ENCODE assay signal across 8 cellular contexts in genomic region chr6:100176321-100176950, GRCh38.
DNase-seq lines count a peak whose midpoint lies in the region; ATAC-seq, FAIRE-seq and TF ChIP-seq lines count a peak whose summit lies in the region.

No MANE protein-coding gene starts in this region.

- H3K23ac ChIP-seq in H1 (ENCODE audit: insufficient read length), result no peak overlapping the region

- WGBS in H1 (ENCODE audit: extremely low coverage in 1 of 2, insufficient coverage in 1 of 2, insufficient read length in 1 of 2, insufficient replicate concordance in 2 of 2, low coverage in 1 of 2, low lambda C conversion rate in 2 of 2, missing lambda C conversion rate in 1 of 2), 2 experiments, result 65% methylated on average over 6 of the region's 6 CpGs; no CpG with 5 or more reads in 1 of the 2 experiments

- H2BK20ac ChIP-seq in H1 (ENCODE audit: low read length), result no peak overlapping the region

- POLR2A ChIA-PET in H1 (lab: Charles Lee; ENCODE audit: partially characterized antibody), result interaction anchor here (0.6 kb wide), 1 partner anchor 710 kb away, joined by 4 read pairs; no protein-coding TSS in a partner anchor

- no peak overlapping the region for H4K8ac ChIP-seq in H1 (ENCODE audit: extremely low read depth, insufficient read depth, low read length)

- H3K4me1 ChIP-seq in H1 (replicated peaks in 1 of 4; ENCODE audit: control insufficient read depth in 3 of 4, insufficient read depth in 4 of 4, low read length in 3 of 4), result peaks cover 2 to 11% (median 5%) of the 10 kb centered on the region in 4 experiments; a peak in 5 of 7 replicates

- TF ChIP-seq EP300 in H1 (IDR thresholded peaks at IDR 0.05; ENCODE audit: borderline replicate concordance in 1 of 2, low read depth in 2 of 2, low read length in 2 of 2), result no peak

- DNase-seq in GM06990 (ENCODE audit: extremely low read depth, insufficient read length), result no peak
- DNase-seq in NCI-H1694 (lab: John Stamatoyannopoulos, UW), result peak; percentile 7
- no peak for DNase-seq in H1 (ENCODE audit: low read depth in 1 of 2, low spot score in 2 of 2)
- no peak for DNase-seq in omental fat pad (ENCODE audit: low spot score)
- no peak for DNase-seq in NCI-H1930 (lab: John Stamatoyannopoulos, UW)
- no peak for DNase-seq in T-helper 9 cell

- H3K9ac ChIP-seq in H1 (replicated peaks in 1 of 4; ENCODE audit: extremely low read depth in 1 of 4, low read depth in 3 of 4, low read length in 3 of 4), result no peak overlapping the region

- no peaks in the 10 kb centered on the region for H3K27me3 ChIP-seq in GM06990 (replicated peaks; ENCODE audit: control insufficient read depth, insufficient read depth, low read length)
- peaks cover 0 to 1% (median 0%) of the 10 kb centered on the region in 4 experiments; a peak in 1 of 7 replicates for H3K27me3 ChIP-seq in H1 (replicated peaks in 1 of 4; ENCODE audit: control insufficient read depth in 3 of 4, extremely low read depth in 1 of 4, insufficient read depth in 3 of 4, low read length in 3 of 4)

- no peak overlapping the region for H3K56ac ChIP-seq in H1 (replicated peaks; ENCODE audit: insufficient read length, low read depth, low read length)

- ATAC-seq in omental fat pad (ENCODE audit: low FRiP score) (peak; percentile 11), GM21367 (IDR thresholded peaks at IDR 0.05; ENCODE audit: unreplicated experiment) (no peak), GM19463 (IDR thresholded peaks at IDR 0.05; ENCODE audit: unreplicated experiment) (no peak)

- peak; percentile 43 to 45 for TF ChIP-seq RAD21 in H1 (IDR thresholded peaks at IDR 0.05 in 1 of 2, conservative IDR thresholded peaks at IDR 0.05 in 1 of 2; ENCODE audit: low read depth in 2 of 2, low read length in 2 of 2)

- H2AK5ac ChIP-seq in H1 (ENCODE audit: low read depth, low read length), result no peak overlapping the region

- H3K36me3 ChIP-seq in GM06990 (ENCODE audit: control insufficient read depth, insufficient read depth, low read length) (no peaks in the 10 kb centered on the region), H1 (ENCODE audit: control insufficient read depth in 2 of 4, insufficient read depth in 4 of 4, low read length in 3 of 4) (no peaks in the 10 kb centered on the region)

- H4K91ac ChIP-seq in H1 (replicated peaks; ENCODE audit: insufficient read length, low read length), result no peak overlapping the region

- CTCF ChIA-PET in H1 (lab: Charles Lee; ENCODE audit: partially characterized antibody), result interaction anchor here (0.5 to 2.6 kb wide), 27 partner anchors 11 to 1045 kb away, joined by 3 to 14 read pairs (median 4); no protein-coding TSS in a partner anchor

- no peak overlapping the region for H4K5ac ChIP-seq in H1 (ENCODE audit: insufficient read length, low read depth, low read length)

- no peaks in the 10 kb centered on the region; the same call in 1 of the 2 replicates for H3K23me2 ChIP-seq in H1 (ENCODE audit: low read depth, low read length)

- peak overlapping the region; percentile 65; the same call in 1 of the 2 replicates for H2BK15ac ChIP-seq in H1 (ENCODE audit: low read length)

- FAIRE-seq in H1 (lab: Jason Lieb, UNC), result peak; percentile 92

- H3K4ac ChIP-seq in H1 (replicated peaks; ENCODE audit: insufficient read length, low read depth, low read length), result no peak overlapping the region

- H3K4me3 ChIP-seq in GM06990 (replicated peaks; ENCODE audit: low read depth, low read length) (no peak overlapping the region), H1 (ENCODE audit: extremely low read depth in 1 of 4, insufficient read depth in 2 of 4, low read depth in 3 of 4, low read length in 4 of 4) (no peak overlapping the region)

- no peaks in the 10 kb centered on the region for H4K20me1 ChIP-seq in H1 (replicated peaks in 1 of 2; ENCODE audit: control insufficient read depth in 1 of 2, insufficient read depth in 2 of 2, low read length in 2 of 2)

- no peak overlapping the region for H3K14ac ChIP-seq in H1 (ENCODE audit: insufficient read length)

- H3K79me2 ChIP-seq in H1 (ENCODE audit: control insufficient read depth in 1 of 2, insufficient read depth in 2 of 2, low read length in 2 of 2), result no peaks in the 10 kb centered on the region

- H2AFZ ChIP-seq in H1 (ENCODE audit: low read length), result peak overlapping the region; percentile 89

- TF ChIP-seq CTCF in GM06990 (IDR thresholded peaks at IDR 0.05; ENCODE audit: insufficient read depth, low read length, poor library complexity, severe bottlenecking) (peak; percentile 50), H1 (IDR thresholded peaks at IDR 0.05; ENCODE audit: control extremely low read depth in 1 of 3, insufficient read depth in 1 of 3, low read depth in 1 of 3, low read length in 3 of 3) (peak in 2 of 3 experiments; percentile 28 to 47; a peak in 2 of 4 replicates), omental fat pad (IDR thresholded peaks at IDR 0.05) (no peak)

- peak overlapping the region in 1 of 2 experiments; percentile 22; a peak in 2 of 4 replicates for H3K4me2 ChIP-seq in H1 (ENCODE audit: insufficient read depth in 1 of 2, low read depth in 2 of 2, low read length in 2 of 2)

- H2BK120ac ChIP-seq in H1 (replicated peaks; ENCODE audit: low read depth, low read length), result no peak overlapping the region

- peak overlapping the region; percentile 33; the same call in 1 of the 2 replicates for H3K18ac ChIP-seq in H1 (ENCODE audit: extremely low read depth, low read length)

- H2BK12ac ChIP-seq in H1 (ENCODE audit: low read depth, low read length), result peak overlapping the region; percentile 77

- no peak overlapping the region; the same call in 1 of the 2 replicates for H2BK5ac ChIP-seq in H1 (ENCODE audit: low read depth, low read length)

- no peak overlapping the region for H3K27ac ChIP-seq in H1 (ENCODE audit: low read depth, low read length)

- no peaks in the 10 kb centered on the region for H3K9me3 ChIP-seq in H1 (ENCODE audit: insufficient read depth in 2 of 2, low read depth in 1 of 2, low read length in 1 of 2)

- no peaks in the 10 kb centered on the region for H3K79me1 ChIP-seq in H1 (ENCODE audit: low read depth, low read length)

- TF ChIP-seq POLR2A in H1 (IDR thresholded peaks at IDR 0.05; ENCODE audit: control extremely low read depth in 1 of 2, low read depth in 2 of 2, low read length in 2 of 2), result no peak

TF ChIP-seq in H1, 55 proteins besides CTCF, POLR2A, EP300 and RAD21:
- TF ChIP-seq ASH2L (IDR thresholded peaks at IDR 0.05; ENCODE audit: low read length) (peak; percentile 46), EZH2 (IDR thresholded peaks at IDR 0.05; ENCODE audit: low read depth, low read length, severe bottlenecking) (no peak), MAX (IDR thresholded peaks at IDR 0.05) (0 out of 2 replicates have a peak, but pooled peaks have one; percentile 24), TEAD4 (IDR thresholded peaks at IDR 0.05; ENCODE audit: low read depth, low read length) (0 out of 2 replicates have a peak, but pooled peaks have one; percentile 1)

Comparison
In these comparisons a context has a peak if more than half of its experiments do, and no peak if none do; other contexts are left out.
1. CTCF ChIP-seq: peak in GM06990 (single experiment) and H1 (2 of 3); none in omental fat pad (0 of 3).